In genomic region chr6:92791403-92791802, GRCh38 we compare ENCODE assay signal across 11 cellular contexts.
"Had no signal": no experiment of that assay in that cellular context is flagged by ENCODE, and none has a peak within 500 bp of the region (broad histone marks: within the 10 kb centered on the region; RNA-seq: fewer than 3 reads in every experiment).

No MANE protein-coding gene starts in this region.

- DNase-seq: GM23248, GOT3, H7, H9, HCEC 1CT, HFFc6 had no signal

- H3K9ac ChIP-seq: GM23248 had no signal

- H3K36me3 ChIP-seq: HAP-1 had no signal

- H3K4me3 ChIP-seq: GM23248, GM23338, HAP-1 had no signal

- H3K27ac ChIP-seq: GM23248 had no signal

- H2AFZ ChIP-seq: GM23248, GM23338 had no signal

- H3K9me3 ChIP-seq: HAP-1 had no signal

- H3K4me1 ChIP-seq: HAP-1 had no signal

- ATAC-seq: GM23338, HCT116 had no signal

- H3K4me2 ChIP-seq: GM23338 had no signal

- FAIRE-seq: H1, H54 had no signal
